In genomic region chr3:128316456-128316855, GRCh38 we compare ENCODE assay signal across 13 cellular contexts.
A peak's percentile ranks its signal among the peaks of the same experiment; 100 is the strongest.
DNase-seq lines count a peak whose midpoint lies in the region; ATAC-seq and TF ChIP-seq lines count a peak whose summit lies in the region.
"Had no signal": no experiment of that assay in that cellular context is flagged by ENCODE, and none has a peak within 500 bp of the region (broad histone marks: within the 10 kb centered on the region; RNA-seq: fewer than 3 reads in every experiment).

No MANE protein-coding gene starts in this region.

- H3K4me1 ChIP-seq in H9 (ENCODE audit: insufficient read depth, low read length): no peaks in the 10 kb centered on the region
- no peaks in the 10 kb centered on the region for H3K4me1 ChIP-seq in psoas muscle

- H3K27ac ChIP-seq in H9 (ENCODE audit: insufficient read length, low read depth, low read length): no peak overlapping the region
- no peak overlapping the region for H3K27ac ChIP-seq in psoas muscle

- no peak overlapping the region for H3T11ph ChIP-seq in H9 (ENCODE audit: low read length)

- no peak overlapping the region for H3K4me3 Mint-ChIP-seq in H9
- H3K4me3 Mint-ChIP-seq: IgD-negative memory B cell; stimulated activated memory B cell treated with anti-CD40 and anti-IgM and Interleukin-4, amounts not matched to agents 10 μg/mL and 1 μg/mL and 100 μg/mL, for 72 hours had no signal

- H3K56ac ChIP-seq in H9 (ENCODE audit: insufficient read length, low read depth, low read length): no peak overlapping the region

- peaks cover 0 to 4% of the 10 kb centered on the region in 2 donors for H3K36me3 ChIP-seq in psoas muscle (ENCODE audit: insufficient read depth in 1 of 2, low read depth in 1 of 2)

- H2BK20ac ChIP-seq in H9 (ENCODE audit: low read depth, low read length, poor library complexity, severe bottlenecking): no peak overlapping the region

- H3K36me3 Mint-ChIP-seq in H9 (ENCODE audit: insufficient read depth in 1 of 3, low read depth in 3 of 3): no peaks in the 10 kb centered on the region; a peak in 1 of 7 replicates

- H2BK120ac ChIP-seq in H9 (ENCODE audit: low read depth, low read length, poor library complexity, severe bottlenecking): no peak overlapping the region

- H4K20me1 ChIP-seq in H9 (ENCODE audit: control insufficient read depth, insufficient read depth, insufficient read length): peaks cover 2% of the 10 kb centered on the region

- H3K9me3 ChIP-seq in H9 (ENCODE audit: control insufficient read depth, low read depth, low read length) (no peaks in the 10 kb centered on the region), psoas muscle (no peaks in the 10 kb centered on the region)

- no peak overlapping the region for H3K4me2 ChIP-seq in H9 (ENCODE audit: insufficient read depth, insufficient read length, low read length)

- H2AK5ac ChIP-seq in H9 (ENCODE audit: insufficient read length, low read length): no peak overlapping the region

- no peak overlapping the region for H2AFZ ChIP-seq in H9 (ENCODE audit: low read length)

- DNase-seq in H9 (peak; percentile 17), activated T-cell treated with anti-CD3 and anti-CD28 coated beads for 24 hours (ENCODE audit: low read depth) (peak; percentile 42), fibroblast of villous mesenchyme (ENCODE audit: low read depth) (peak; percentile 32), NCI-H146 treated with DMSO at 0.1 percent for 48 hours (lab: John Stamatoyannopoulos, UW; ENCODE audit: unreplicated experiment) (no peak), psoas muscle (no peak)
- DNase-seq in stimulated activated CD8-positive, alpha-beta memory T cell treated with anti-CD3 and anti-CD28 coated beads, Interleukin-12 subunit alpha, Interleukin-12 subunit beta, amount 100 ng/mL, for 1 hour (ENCODE audit: low read depth): peak; percentile 44
- DNase-seq: cortex of kidney had no signal

- no peak overlapping the region for H3K4me3 ChIP-seq in fibroblast of villous mesenchyme (ENCODE audit: low read depth, low read length)
- H3K4me3 ChIP-seq in psoas muscle: no peak overlapping the region

- no peak overlapping the region for H4K8ac ChIP-seq in H9 (replicated peaks; ENCODE audit: insufficient read length, low read depth, low read length)

- H3K23ac ChIP-seq in H9 (ENCODE audit: insufficient read length, low read depth, low read length): no peak overlapping the region

- no peaks in the 10 kb centered on the region for H3K23me2 ChIP-seq in H9 (ENCODE audit: insufficient read length, low read depth, low read length, poor library complexity, severe bottlenecking)

- no peak overlapping the region for H4K91ac ChIP-seq in H9 (ENCODE audit: insufficient read length, low read depth, low read length)

- no peaks in the 10 kb centered on the region for H3K79me2 ChIP-seq in H9 (ENCODE audit: insufficient read depth, low read length)

- H4K5ac ChIP-seq in H9 (ENCODE audit: insufficient read length, low read depth, low read length): no peak overlapping the region

- H3K9ac ChIP-seq in H9 (ENCODE audit: extremely low read depth, insufficient read length, low read length): no peak overlapping the region

- no peak overlapping the region for H2BK12ac ChIP-seq in H9 (ENCODE audit: insufficient read length, low read depth, low read length)

- H3K27me3 ChIP-seq in H9 (ENCODE audit: insufficient read depth, low read length): no peaks in the 10 kb centered on the region
- H3K27me3 ChIP-seq in psoas muscle (ENCODE audit: insufficient read depth in 3 of 3, low read length in 2 of 3): no peaks in the 10 kb centered on the region

- TF ChIP-seq CTCF in H9 (conservative IDR thresholded peaks at IDR 0.05) (no peak), fibroblast of villous mesenchyme (IDR thresholded peaks at IDR 0.05; ENCODE audit: insufficient read depth, low read depth, low read length) (no peak), psoas muscle (IDR thresholded peaks at IDR 0.05) (no peak)

- H3K4me1 Mint-ChIP-seq in H9: peaks cover 2% of the 10 kb centered on the region in 2 experiments; a peak in 1 of 4 replicates
- H3K4me1 Mint-ChIP-seq: IgD-negative memory B cell; stimulated activated memory B cell treated with anti-CD40 and anti-IgM and Interleukin-4, amounts not matched to agents 10 μg/mL and 1 μg/mL and 100 μg/mL, for 72 hours had no signal

- no peak overlapping the region for H3K18ac ChIP-seq in H9 (ENCODE audit: insufficient read length, low read depth, low read length)

- no peak overlapping the region for H2BK15ac ChIP-seq in H9 (ENCODE audit: low read depth, low read length)

- no peaks in the 10 kb centered on the region for H3K79me1 ChIP-seq in H9 (ENCODE audit: insufficient read depth, low read depth, low read length, poor library complexity, severe bottlenecking)

- H3K27ac Mint-ChIP-seq in H9: no peak overlapping the region
- H3K27ac Mint-ChIP-seq: IgD-negative memory B cell; stimulated activated memory B cell treated with anti-CD40 and anti-IgM and Interleukin-4, amounts not matched to agents 10 μg/mL and 1 μg/mL and 100 μg/mL, for 72 hours had no signal

- no peaks in the 10 kb centered on the region for H3K9me3 Mint-ChIP-seq in H9
- H3K9me3 Mint-ChIP-seq: IgD-negative memory B cell; stimulated activated memory B cell treated with anti-CD40 and anti-IgM and Interleukin-4, amounts not matched to agents 10 μg/mL and 1 μg/mL and 100 μg/mL, for 72 hours had no signal

- H3K4ac ChIP-seq in H9 (ENCODE audit: low read depth, low read length): no peak overlapping the region

- no CpG with 5 or more reads among the region's 15 CpGs for WGBS in H9 (ENCODE audit: extremely low coverage, insufficient read length, low lambda C conversion rate)
- 62 to 75% (median 64%) methylated on average over 15 of the region's 15 CpGs for WGBS in psoas muscle, 3 donors

- H3K14ac ChIP-seq in H9 (ENCODE audit: insufficient read depth, low read length): no peak overlapping the region

- no peak for ATAC-seq in psoas muscle
- no peak for ATAC-seq in HG03108 (IDR thresholded peaks at IDR 0.05; ENCODE audit: unreplicated experiment)
- ATAC-seq in GM18511 (IDR thresholded peaks at IDR 0.05; ENCODE audit: unreplicated experiment): no peak
- ATAC-seq: left colon; Panc1; stimulated activated memory B cell treated with anti-CD40 and anti-IgM and Interleukin-4, amounts not matched to agents 10 μg/mL and 1 μg/mL and 100 μg/mL, for 72 hours had no signal

- H2BK5ac ChIP-seq in H9 (ENCODE audit: insufficient read length, low read length): no peak overlapping the region

- H3K27me3 Mint-ChIP-seq in H9 (ENCODE audit: low read depth): no peaks in the 10 kb centered on the region; the same call in none of the 2 replicates
- H3K27me3 Mint-ChIP-seq: IgD-negative memory B cell; stimulated activated memory B cell treated with anti-CD40 and anti-IgM and Interleukin-4, amounts not matched to agents 10 μg/mL and 1 μg/mL and 100 μg/mL, for 72 hours had no signal

- intact Hi-C loops in psoas muscle (cut with DNase I): no loop called here

Comparison
In these comparisons a context has a peak if more than half of its experiments do, and no peak if none do; other contexts are left out.
1. DNase-seq: peak in H9 (single experiment), activated T-cell treated with anti-CD3 and anti-CD28 coated beads for 24 hours (single experiment), fibroblast of villous mesenchyme (single experiment) and stimulated activated CD8-positive, alpha-beta memory T cell treated with anti-CD3 and anti-CD28 coated beads, Interleukin-12 subunit alpha, Interleukin-12 subunit beta, amount 100 ng/mL, for 1 hour (single experiment); none in NCI-H146 treated with DMSO at 0.1 percent for 48 hours (single experiment) and psoas muscle (0 of 2).